Comparison of ENCODE assay signal across 22 cellular contexts in the genomic region with DNA sequence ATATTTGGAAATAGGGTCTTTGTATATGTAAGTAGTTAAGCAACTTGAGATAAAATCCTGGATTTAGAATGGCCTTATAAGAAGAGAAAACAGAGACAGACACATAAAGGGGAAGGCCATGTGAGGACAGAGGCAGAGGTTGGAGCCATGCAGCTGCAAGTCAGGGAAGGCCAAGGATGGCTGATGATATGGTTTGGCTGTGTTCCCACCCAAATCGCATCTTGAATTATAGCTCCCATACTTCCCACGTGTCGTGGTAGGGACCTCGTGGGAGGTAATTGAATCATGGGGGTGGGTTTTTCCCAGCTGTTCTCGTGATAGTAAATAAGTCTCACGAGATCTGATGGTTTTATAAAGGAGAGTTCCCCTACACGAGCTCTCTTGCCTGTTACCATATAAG.
"Had no signal": no experiment of that assay in that cellular context is flagged by ENCODE, and none has a peak within 500 bp of the region (broad histone marks: within the 10 kb centered on the region; RNA-seq: fewer than 3 reads in every experiment).

No MANE protein-coding gene starts in this region.

- H3K4me3 ChIP-seq: dorsolateral prefrontal cortex, heart left ventricle, psoas muscle, right lobe of liver, testis, tibial nerve, upper lobe of right lung, vagina had no signal

- H3K4me1 Mint-ChIP-seq: naive thymus-derived CD4-positive, alpha-beta T cell; stimulated activated naive B cell treated with anti-CD40 and anti-IgM and Interleukin-4, amounts not matched to agents 10 μg/mL and 1 μg/mL and 100 μg/mL, for 72 hours; stimulated activated naive CD8-positive, alpha-beta T cell treated with anti-CD3 and anti-CD28 coated beads, Interleukin-15, amount 100 ng/mL, for 72 hours had no signal

- H3K9me3 ChIP-seq: neutrophil, psoas muscle, right lobe of liver, testis, upper lobe of right lung, vagina had no signal

- ATAC-seq: esophagus mucosa; foreskin keratinocyte; heart left ventricle; naive thymus-derived CD4-positive, alpha-beta T cell; psoas muscle; right lobe of liver; stimulated activated naive B cell treated with anti-CD40 and anti-IgM and Interleukin-4, amounts not matched to agents 10 μg/mL and 1 μg/mL and 100 μg/mL, for 72 hours; stimulated activated naive CD8-positive, alpha-beta T cell treated with anti-CD3 and anti-CD28 coated beads, Interleukin-15, amount 100 ng/mL, for 72 hours; upper lobe of right lung had no signal

- H3K4me1 ChIP-seq: foreskin keratinocyte, heart left ventricle, psoas muscle, right lobe of liver, testis, tibial nerve, upper lobe of right lung, vagina had no signal

- H3K27ac ChIP-seq: dorsolateral prefrontal cortex, foreskin keratinocyte, heart left ventricle, neutrophil, psoas muscle, right lobe of liver, testis, tibial nerve, upper lobe of right lung, vagina had no signal

- DNase-seq: cortex of kidney; dorsolateral prefrontal cortex; effector CD8-positive, alpha-beta T cell; foreskin keratinocyte; heart left ventricle; hippocampal formation; kidney glomerular epithelial cell; mesendoderm; naive thymus-derived CD4-positive, alpha-beta T cell; nephron progenitor cell; psoas muscle; retina; right lobe of liver; stimulated activated CD4-positive, alpha-beta T cell treated with anti-CD3 and anti-CD28 coated beads, Interleukin-4, amount 100 ng/mL, for 24 hours; stimulated activated naive B cell treated with anti-CD40 and anti-IgM and Interleukin-4, amounts not matched to agents 10 μg/mL and 1 μg/mL and 100 μg/mL, for 72 hours; stimulated activated naive CD8-positive, alpha-beta T cell treated with anti-CD3 and anti-CD28 coated beads, Interleukin-15, amount 100 ng/mL, for 72 hours; testis; upper lobe of right lung had no signal

- H3K4me3 Mint-ChIP-seq: naive thymus-derived CD4-positive, alpha-beta T cell; nephron progenitor cell; stimulated activated naive B cell treated with anti-CD40 and anti-IgM and Interleukin-4, amounts not matched to agents 10 μg/mL and 1 μg/mL and 100 μg/mL, for 72 hours; stimulated activated naive CD8-positive, alpha-beta T cell treated with anti-CD3 and anti-CD28 coated beads, Interleukin-15, amount 100 ng/mL, for 72 hours had no signal

- H3K27me3 ChIP-seq: foreskin keratinocyte, neutrophil, right lobe of liver, testis, tibial nerve, upper lobe of right lung, vagina had no signal

- H3K36me3 ChIP-seq: heart left ventricle, neutrophil, right lobe of liver, tibial nerve, upper lobe of right lung, vagina had no signal

- H3K27ac Mint-ChIP-seq: naive thymus-derived CD4-positive, alpha-beta T cell; nephron progenitor cell; stimulated activated naive B cell treated with anti-CD40 and anti-IgM and Interleukin-4, amounts not matched to agents 10 μg/mL and 1 μg/mL and 100 μg/mL, for 72 hours; stimulated activated naive CD8-positive, alpha-beta T cell treated with anti-CD3 and anti-CD28 coated beads, Interleukin-15, amount 100 ng/mL, for 72 hours had no signal
